In the genomic region with DNA sequence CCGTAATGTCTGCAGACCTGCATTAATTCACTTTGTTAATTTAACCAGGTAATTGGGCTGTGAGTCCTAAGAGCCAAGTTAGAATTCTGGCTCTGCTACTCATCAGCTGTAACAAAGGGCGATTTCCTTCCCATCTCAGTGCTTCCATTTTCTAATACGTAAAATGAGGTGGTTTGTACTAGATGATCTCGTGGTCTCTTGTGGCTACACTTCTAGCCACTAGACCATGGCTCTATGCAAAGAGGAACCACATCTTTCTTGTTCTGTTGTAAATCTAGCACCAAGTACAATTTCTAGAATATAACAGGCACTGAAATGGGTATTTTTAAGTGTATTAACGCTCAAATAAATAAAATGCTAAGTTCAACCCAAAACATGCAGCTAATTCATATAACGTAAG, we compare ENCODE assay signal across 20 cellular contexts.
DNase-seq lines count a peak whose midpoint lies in the region; ATAC-seq, FAIRE-seq and TF ChIP-seq lines count a peak whose summit lies in the region.
"Had no signal": no experiment of that assay in that cellular context is flagged by ENCODE, and none has a peak within 500 bp of the region (broad histone marks: within the 10 kb centered on the region; RNA-seq: fewer than 3 reads in every experiment).

No MANE protein-coding gene starts in this region.

- no peak overlapping the region for H3K9ac ChIP-seq in mammary epithelial cell (ENCODE audit: insufficient read depth, low read length)

- DNase-seq in breast epithelium (ENCODE audit: low spot score in 2 of 2) (no peak), mammary epithelial cell (no peak), OCI-M1 (lab: John Stamatoyannopoulos, UW) (no peak), GM12891 (ENCODE audit: insufficient read length, low spot score) (no peak), NCI-H1930 (lab: John Stamatoyannopoulos, UW) (no peak), HK-2 (ENCODE audit: unreplicated experiment) (no peak)
- DNase-seq: activated CD8-positive, alpha-beta memory T cell treated with anti-CD3 and anti-CD28 coated beads, Interleukin-2, amount 50 U/mL, for 4 hours; cerebellar nuclear complex; heart right ventricle; left colon; naive B cell; NCI-H187 treated with DMSO at 0.1 percent for 48 hours; NCI-H774; transverse colon had no signal

- H3K9me3 ChIP-seq in breast epithelium (no peaks in the 10 kb centered on the region), mammary epithelial cell (replicated peaks; ENCODE audit: insufficient read depth, low read length) (no peaks in the 10 kb centered on the region)
- H3K9me3 ChIP-seq: A549, heart right ventricle, SJSA1, transverse colon had no signal

- intact Hi-C loops in breast epithelium (cut with DNase I; ENCODE audit: low total_unique reads) (no loop called here), mammary epithelial cell (cut with micrococcal nuclease) (loop anchor here (5.0 kb wide), 1 partner anchor 176 kb away; the partner anchor contains the start of gene THBS1)

- CTCF ChIA-PET in mammary epithelial cell (lab: Charles Lee; ENCODE audit: low non-redundant PET) = no interaction called here

- H3K27me3 ChIP-seq in breast epithelium (no peaks in the 10 kb centered on the region), mammary epithelial cell (ENCODE audit: insufficient read depth, low read length) (no peaks in the 10 kb centered on the region)
- H3K27me3 ChIP-seq: heart right ventricle, SJSA1, transverse colon had no signal

- no peak overlapping the region for H3K4me2 ChIP-seq in mammary epithelial cell (ENCODE audit: insufficient read depth, low read depth, low read length)
- H3K4me2 ChIP-seq: A549 had no signal

- peak overlapping the region; percentile 5 to 23 for H3K27ac ChIP-seq in breast epithelium
- H3K27ac ChIP-seq in mammary epithelial cell (ENCODE audit: insufficient read depth, low read depth, low read length) = no peak overlapping the region
- H3K27ac ChIP-seq: epithelial cell of prostate, SJSA1, transverse colon had no signal

- H3K79me2 ChIP-seq in mammary epithelial cell (ENCODE audit: insufficient read depth, low read length) = no peaks in the 10 kb centered on the region

- BruUV-seq in mammary epithelial cell (replicated peaks; lab: Mats Ljungman, UMichigan) = no TSS peak

- 90% methylated on average over 6 of the region's 6 CpGs for WGBS in mammary epithelial cell (ENCODE audit: low coverage, missing lambda C conversion rate)

- H3K36me3 ChIP-seq in breast epithelium (no peaks in the 10 kb centered on the region), mammary epithelial cell (ENCODE audit: insufficient read depth, low read length) (no peaks in the 10 kb centered on the region)
- H3K36me3 ChIP-seq: heart right ventricle, SJSA1, transverse colon had no signal

- in situ Hi-C loops in mammary epithelial cell (cut with MboI; ENCODE audit: low sequenced_read_pairs in 2 of 2) = no loop called here

- TF ChIP-seq POLR2A in breast epithelium (IDR thresholded peaks at IDR 0.05) (no peak), GM12891 (IDR thresholded peaks at IDR 0.05; ENCODE audit: low read depth, low read length) (no peak)

- dilution Hi-C loops in mammary epithelial cell (cut with HindIII; ENCODE audit: low sequenced_read_pairs) = no loop called here

- H4K20me1 ChIP-seq in mammary epithelial cell (ENCODE audit: insufficient read depth, low read length) = no peaks in the 10 kb centered on the region

- H2AFZ ChIP-seq in mammary epithelial cell (ENCODE audit: low read depth, low read length) = no peak overlapping the region

- H3K4me1 ChIP-seq in breast epithelium (no peaks in the 10 kb centered on the region), mammary epithelial cell (ENCODE audit: insufficient read depth, low read length) (peaks cover 48% of the 10 kb centered on the region)

- TF ChIP-seq CTCF in breast epithelium (IDR thresholded peaks at IDR 0.05) (no peak), mammary epithelial cell (conservative IDR thresholded peaks at IDR 0.05 in 1 of 2, IDR thresholded peaks at IDR 0.05 in 1 of 2; ENCODE audit: extremely low read depth in 1 of 2, insufficient read depth in 1 of 2, low read depth in 1 of 2, low read length in 2 of 2) (no peak)

- ATAC-seq in HG02678 (IDR thresholded peaks at IDR 0.05; ENCODE audit: unreplicated experiment) (peak; percentile 81), HG03442 (IDR thresholded peaks at IDR 0.05; ENCODE audit: unreplicated experiment) (peak; percentile 72)
- ATAC-seq: A549, K562, left colon had no signal

- H3K4me3 ChIP-seq in breast epithelium (no peak overlapping the region), mammary epithelial cell (replicated peaks in 1 of 3; ENCODE audit: insufficient read depth in 1 of 3, low read depth in 2 of 3, low read length in 3 of 3) (no peak overlapping the region)
- H3K4me3 ChIP-seq: A549, heart right ventricle, K562, SJSA1, transverse colon had no signal

- FAIRE-seq in GM12891 (lab: Jason Lieb, UNC) = no peak
- FAIRE-seq: A549, K562 had no signal

TF ChIP-seq in GM12891, 5 proteins besides CTCF, POLR2A, EP300 and RAD21:
- TF ChIP-seq TAF1 (IDR thresholded peaks at IDR 0.05; ENCODE audit: low read depth, low read length) (no peak), PAX5 (IDR thresholded peaks at IDR 0.05; ENCODE audit: insufficient read depth, low read length, severe bottlenecking) (no peak), SPI1 (IDR thresholded peaks at IDR 0.05; ENCODE audit: low read depth, low read length) (no peak), POLR2AphosphoS5 (IDR thresholded peaks at IDR 0.05; ENCODE audit: low read depth, low read length) (no peak), POU2F2 (IDR thresholded peaks at IDR 0.05; ENCODE audit: low read depth, low read length) (no peak)
